24 cellular contexts compared by ENCODE assay signal in the genomic region with DNA sequence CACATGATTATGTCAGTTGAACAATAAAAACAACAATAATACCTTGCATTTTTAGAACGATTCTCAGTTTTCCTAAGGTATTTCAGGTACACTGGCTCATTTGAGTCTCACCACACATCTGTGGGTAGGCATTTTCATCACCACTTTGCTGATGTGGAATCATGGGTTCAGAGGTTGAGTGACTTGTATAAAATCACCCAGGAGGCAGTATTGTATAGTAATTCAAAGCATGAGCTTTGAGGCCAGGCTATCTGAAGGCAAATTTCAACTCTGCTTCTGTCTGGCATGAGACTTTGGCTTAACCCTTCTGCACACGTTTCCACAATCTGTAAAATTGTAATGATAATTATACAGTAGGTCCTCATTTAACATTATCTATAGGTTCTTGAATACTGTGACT.
"Had no signal": no experiment of that assay in that cellular context is flagged by ENCODE, and none has a peak within 500 bp of the region (broad histone marks: within the 10 kb centered on the region; RNA-seq: fewer than 3 reads in every experiment).

No MANE protein-coding gene starts in this region.

- H3K4me3 ChIP-seq: cardiac muscle cell, MG63 had no signal

- H3K9me3 ChIP-seq: MG63 had no signal

- H3K4me3 Mint-ChIP-seq: activated CD4-positive, alpha-beta memory T cell treated with anti-CD3 and anti-CD28 coated beads for 36 hours; activated CD4-positive, alpha-beta T cell treated with anti-CD3 and anti-CD28 coated beads, Interleukin-2, amount 10 ng/mL, durations not matched to agents 7 days and 5 days; activated naive CD4-positive, alpha-beta T cell treated with anti-CD3 and anti-CD28 coated beads, Interleukin-2, amount 10 ng/mL, durations not matched to agents 7 days and 5 days; activated naive CD8-positive, alpha-beta T cell treated with anti-CD3 and anti-CD28 coated beads for 36 hours; activated T-helper 17 cell treated with anti-CD3 and anti-CD28 coated beads, Interleukin-2, amount 50 U/mL, for 72 hours; T-cell had no signal

- H3K36me3 Mint-ChIP-seq: activated CD4-positive, alpha-beta memory T cell treated with anti-CD3 and anti-CD28 coated beads for 36 hours; activated naive CD4-positive, alpha-beta T cell treated with anti-CD3 and anti-CD28 coated beads, Interleukin-2, amount 10 ng/mL, durations not matched to agents 7 days and 5 days; activated naive CD8-positive, alpha-beta T cell treated with anti-CD3 and anti-CD28 coated beads for 36 hours; T-cell had no signal

- H3K27ac ChIP-seq: brain microvascular endothelial cell, cardiac muscle cell had no signal

- H3K27me3 ChIP-seq: brain microvascular endothelial cell, cardiac muscle cell, MG63 had no signal

- DNase-seq: activated CD4-positive, alpha-beta memory T cell treated with anti-CD3 and anti-CD28 coated beads for 36 hours; activated CD4-positive, alpha-beta T cell treated with anti-CD3 and anti-CD28 coated beads, Interleukin-2, amount 10 ng/mL, durations not matched to agents 7 days and 5 days; activated CD4-positive, CD25-positive, alpha-beta regulatory T cell; activated CD8-positive, alpha-beta memory T cell treated with anti-CD3 and anti-CD28 coated beads for 24 hours; activated gamma-delta T cell; activated naive CD4-positive, alpha-beta T cell treated with anti-CD3 and anti-CD28 coated beads, Interleukin-2, amount 10 ng/mL, durations not matched to agents 7 days and 5 days; activated naive CD8-positive, alpha-beta T cell treated with anti-CD3 and anti-CD28 coated beads for 36 hours; activated T-cell treated with anti-CD3 and anti-CD28 coated beads for 4 hours; activated T-cell treated with anti-CD3 and anti-CD28 coated beads, Interleukin-2, amount 50 U/mL, for 48 hours; brain microvascular endothelial cell; MG63; NCI-H1092 treated with DMSO at 0.1 percent for 48 hours; NCI-H1436; NCI-H1694 treated with DMSO at 0.1 percent for 48 hours; NCI-H2029 treated with DMSO at 0.1 percent for 48 hours; NCI-H446; NCI-H524; SIG-M5; T-cell; T-helper 2 cell; T1000 had no signal

- H3K27me3 Mint-ChIP-seq: activated CD4-positive, alpha-beta T cell treated with anti-CD3 and anti-CD28 coated beads, Interleukin-2, amount 10 ng/mL, durations not matched to agents 7 days and 5 days; activated naive CD4-positive, alpha-beta T cell treated with anti-CD3 and anti-CD28 coated beads, Interleukin-2, amount 10 ng/mL, durations not matched to agents 7 days and 5 days; activated naive CD8-positive, alpha-beta T cell treated with anti-CD3 and anti-CD28 coated beads for 36 hours had no signal

- H3K9me3 Mint-ChIP-seq: activated CD4-positive, alpha-beta memory T cell treated with anti-CD3 and anti-CD28 coated beads for 36 hours; activated CD4-positive, alpha-beta T cell treated with anti-CD3 and anti-CD28 coated beads, Interleukin-2, amount 10 ng/mL, durations not matched to agents 7 days and 5 days; activated naive CD8-positive, alpha-beta T cell treated with anti-CD3 and anti-CD28 coated beads for 36 hours; activated T-helper 17 cell treated with anti-CD3 and anti-CD28 coated beads, Interleukin-2, amount 50 U/mL, for 72 hours; T-cell had no signal

- ATAC-seq: activated T-helper 17 cell treated with anti-CD3 and anti-CD28 coated beads, Interleukin-2, amount 50 U/mL, for 72 hours; T-cell had no signal

- FAIRE-seq: TTC549 had no signal

- H3K36me3 ChIP-seq: brain microvascular endothelial cell, cardiac muscle cell, MG63 had no signal

- H3K4me1 Mint-ChIP-seq: activated CD4-positive, alpha-beta T cell treated with anti-CD3 and anti-CD28 coated beads, Interleukin-2, amount 10 ng/mL, durations not matched to agents 7 days and 5 days; activated naive CD4-positive, alpha-beta T cell treated with anti-CD3 and anti-CD28 coated beads, Interleukin-2, amount 10 ng/mL, durations not matched to agents 7 days and 5 days; activated T-helper 17 cell treated with anti-CD3 and anti-CD28 coated beads, Interleukin-2, amount 50 U/mL, for 72 hours; T-cell had no signal

- H3K27ac Mint-ChIP-seq: activated CD4-positive, alpha-beta memory T cell treated with anti-CD3 and anti-CD28 coated beads for 36 hours; activated CD4-positive, alpha-beta T cell treated with anti-CD3 and anti-CD28 coated beads, Interleukin-2, amount 10 ng/mL, durations not matched to agents 7 days and 5 days; activated naive CD4-positive, alpha-beta T cell treated with anti-CD3 and anti-CD28 coated beads, Interleukin-2, amount 10 ng/mL, durations not matched to agents 7 days and 5 days; activated naive CD8-positive, alpha-beta T cell treated with anti-CD3 and anti-CD28 coated beads for 36 hours; activated T-helper 17 cell treated with anti-CD3 and anti-CD28 coated beads, Interleukin-2, amount 50 U/mL, for 72 hours; T-cell had no signal
